In the genomic region with DNA sequence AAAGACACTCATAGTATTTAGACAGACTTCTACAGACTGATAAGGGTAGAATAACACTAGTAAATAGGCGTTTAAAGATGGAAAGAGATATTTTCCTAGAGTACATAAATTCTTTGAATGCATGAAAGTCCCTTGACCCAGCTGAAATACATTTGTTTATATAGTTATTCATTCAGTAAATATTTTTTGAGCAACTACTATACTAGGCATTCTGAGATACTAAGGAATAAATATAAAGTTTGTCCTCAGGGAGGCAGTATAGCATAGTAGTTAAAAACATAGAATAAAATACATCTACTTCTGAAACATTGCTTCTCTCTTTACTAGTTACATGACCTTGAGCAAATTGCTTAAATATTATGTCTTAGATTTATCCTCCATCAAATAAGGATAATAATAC, we compare ENCODE assay signal across 9 cellular contexts. TPM values are rescaled to one million over a fixed set of nuclear protein-coding genes. Genes with fewer than 3 reads are reported as not detected.
DNase-seq lines count a peak whose midpoint lies in the region; ATAC-seq, FAIRE-seq and TF ChIP-seq lines count a peak whose summit lies in the region.
"Had no signal": no experiment of that assay in that cellular context is flagged by ENCODE, and none has a peak within 500 bp of the region (broad histone marks: within the 10 kb centered on the region; RNA-seq: fewer than 3 reads in every experiment).

No MANE protein-coding gene starts in this region.

- no peaks in the 10 kb centered on the region for H3K36me3 Mint-ChIP-seq in activated naive CD4-positive, alpha-beta T cell treated with anti-CD3 and anti-CD28 coated beads, Interleukin-2, amount 50 U/mL, for 72 hours

- TF ChIP-seq CTCF in GM12873 (IDR thresholded peaks at IDR 0.05; ENCODE audit: insufficient read depth, low read depth, low read length, missing control alignments) = peak; percentile 20
- peak; percentile 36; the same call in 1 of the 2 replicates for TF ChIP-seq CTCF in KMS-11 (conservative IDR thresholded peaks at IDR 0.05; ENCODE audit: low read depth, low read length)
- TF ChIP-seq CTCF in bronchial epithelial cell (IDR thresholded peaks at IDR 0.05; ENCODE audit: insufficient read depth, low read length, severe bottlenecking) = no peak
- TF ChIP-seq CTCF in prostate gland (IDR thresholded peaks at IDR 0.05) = peak in 2 of 4 experiments; percentile 21 to 33

- no peak overlapping the region for H2AK5ac ChIP-seq in trophoblast cell (ENCODE audit: low read length)

- no peak for ATAC-seq in activated naive CD4-positive, alpha-beta T cell treated with anti-CD3 and anti-CD28 coated beads, Interleukin-2, amount 50 U/mL, for 72 hours

- H3K9me3 Mint-ChIP-seq in activated naive CD4-positive, alpha-beta T cell treated with anti-CD3 and anti-CD28 coated beads, Interleukin-2, amount 50 U/mL, for 72 hours = no peaks in the 10 kb centered on the region
- H3K9me3 Mint-ChIP-seq: stimulated activated naive CD8-positive, alpha-beta T cell treated with anti-CD3 and anti-CD28 coated beads, Interleukin-15, Interleukin-2, amounts not matched to agents 100 ng/mL and 50 ng/mL, for 24 hours had no signal

- no peak for FAIRE-seq in bronchial epithelial cell (lab: Jason Lieb, UNC)

- no peaks in the 10 kb centered on the region for H4K20me1 ChIP-seq in KMS-11 (ENCODE audit: insufficient read depth)

- no peak overlapping the region for H2BK12ac ChIP-seq in trophoblast cell (ENCODE audit: low read length)

- no peak overlapping the region for H4K12ac ChIP-seq in trophoblast cell (ENCODE audit: low read depth, low read length)

- no peak overlapping the region for H3K14ac ChIP-seq in trophoblast cell (ENCODE audit: low read length)

- no peak overlapping the region for H2BK120ac ChIP-seq in trophoblast cell (ENCODE audit: insufficient read depth, low read length, poor library complexity)

- no peak overlapping the region for H3K9ac ChIP-seq in KMS-11
- H3K9ac ChIP-seq in trophoblast cell (ENCODE audit: low read length) = no peak overlapping the region

- no peak overlapping the region for H4K91ac ChIP-seq in trophoblast cell (ENCODE audit: low read depth, low read length)

- intact Hi-C loops in prostate gland (cut with DNase I) = loop anchor here (10.0 kb wide), 2 partner anchors 201 to 241 kb away; no protein-coding TSS in a partner anchor

- H3K9me3 ChIP-seq in trophoblast cell (ENCODE audit: insufficient read depth, low read depth, low read length) = no peaks in the 10 kb centered on the region
- H3K9me3 ChIP-seq in prostate gland = no peaks in the 10 kb centered on the region

- H3K18ac ChIP-seq in trophoblast cell (ENCODE audit: low read length) = no peak overlapping the region

- DNase-seq in bronchial epithelial cell (ENCODE audit: low read depth) (peak; percentile 39), trophoblast cell (peak; percentile 0 to 59), prostate gland (ENCODE audit: low spot score) (no peak), NK-92 (lab: John Stamatoyannopoulos, UW; ENCODE audit: unreplicated experiment) (no peak)
- no peak for DNase-seq in activated naive CD4-positive, alpha-beta T cell treated with anti-CD3 and anti-CD28 coated beads, Interleukin-2, amount 50 U/mL, for 72 hours (ENCODE audit: low spot score in 2 of 2)
- DNase-seq in activated CD4-positive, alpha-beta T cell treated with anti-CD3 and anti-CD28 coated beads for 48 hours = no peak

- H3K79me2 ChIP-seq in KMS-11 (ENCODE audit: insufficient read depth, low read depth) (no peaks in the 10 kb centered on the region), trophoblast cell (ENCODE audit: control insufficient read depth, insufficient read depth, low read length, poor library complexity) (no peaks in the 10 kb centered on the region)

- no peak overlapping the region for H3K4ac ChIP-seq in trophoblast cell (ENCODE audit: low read depth, low read length)

- H3K4me1 ChIP-seq in KMS-11 (ENCODE audit: low read depth, poor library complexity, severe bottlenecking) = no peaks in the 10 kb centered on the region
- H3K4me1 ChIP-seq in trophoblast cell (ENCODE audit: control insufficient read depth in 1 of 2, insufficient read depth in 2 of 2, low read length in 2 of 2) = no peaks in the 10 kb centered on the region
- no peaks in the 10 kb centered on the region for H3K4me1 ChIP-seq in prostate gland (replicated peaks)

- H3K27me3 ChIP-seq in KMS-11 (ENCODE audit: insufficient read depth, low read depth) (no peaks in the 10 kb centered on the region), bronchial epithelial cell (ENCODE audit: control insufficient read depth, insufficient read depth, low read length) (no peaks in the 10 kb centered on the region), trophoblast cell (ENCODE audit: insufficient read depth, low read length) (no peaks in the 10 kb centered on the region), prostate gland (replicated peaks; ENCODE audit: insufficient read depth) (no peaks in the 10 kb centered on the region)

- no peak overlapping the region for H4K8ac ChIP-seq in trophoblast cell (ENCODE audit: low read depth, low read length)

- no peak overlapping the region for H2BK5ac ChIP-seq in trophoblast cell (ENCODE audit: low read depth, low read length, poor library complexity)

- H3K79me1 ChIP-seq in trophoblast cell (ENCODE audit: low read length) = no peaks in the 10 kb centered on the region

- H3K23ac ChIP-seq in trophoblast cell (ENCODE audit: low read length) = no peak overlapping the region

- no peak for TF ChIP-seq POLR2A in prostate gland (IDR thresholded peaks at IDR 0.05)

- H3K4me2 ChIP-seq in KMS-11 = no peak overlapping the region
- no peak overlapping the region for H3K4me2 ChIP-seq in trophoblast cell (ENCODE audit: low read length)

- H3K4me3 ChIP-seq in KMS-11 (IDR thresholded peaks at IDR 0.05; ENCODE audit: insufficient read depth, low read depth, low read length) (no peak overlapping the region), bronchial epithelial cell (ENCODE audit: low read depth, low read length) (no peak overlapping the region), trophoblast cell (ENCODE audit: low read depth, low read length) (no peak overlapping the region), prostate gland (no peak overlapping the region)

- H3K27ac ChIP-seq in KMS-11 (no peak overlapping the region), trophoblast cell (ENCODE audit: low read depth, low read length) (no peak overlapping the region), prostate gland (no peak overlapping the region)

- H2AFZ ChIP-seq in KMS-11 (ENCODE audit: low read depth) = no peak overlapping the region
- H2AFZ ChIP-seq in trophoblast cell (ENCODE audit: insufficient read depth, low read length, poor library complexity) = no peak overlapping the region

- H3K27ac Mint-ChIP-seq in activated naive CD4-positive, alpha-beta T cell treated with anti-CD3 and anti-CD28 coated beads, Interleukin-2, amount 50 U/mL, for 72 hours = no peak overlapping the region
- H3K27ac Mint-ChIP-seq: stimulated activated naive CD8-positive, alpha-beta T cell treated with anti-CD3 and anti-CD28 coated beads, Interleukin-15, Interleukin-2, amounts not matched to agents 100 ng/mL and 50 ng/mL, for 24 hours had no signal

- WGBS in trophoblast cell (ENCODE audit: extremely low coverage, insufficient coverage, insufficient read length) = no CpG with 5 or more reads among the region's 1 CpG
- WGBS in prostate gland = 12% methylated on average over 1 of the region's 1 CpG

- no peaks in the 10 kb centered on the region for H3K36me3 ChIP-seq in KMS-11 (ENCODE audit: insufficient read depth)
- no peaks in the 10 kb centered on the region for H3K36me3 ChIP-seq in bronchial epithelial cell (ENCODE audit: control insufficient read depth, insufficient read depth, low read length)
- no peaks in the 10 kb centered on the region for H3K36me3 ChIP-seq in trophoblast cell (ENCODE audit: control insufficient read depth in 1 of 2, insufficient read depth in 2 of 2, low read length in 2 of 2)
- H3K36me3 ChIP-seq in prostate gland = no peaks in the 10 kb centered on the region

RNA-seq across cellular contexts. Expression of gene HMGN5, which starts 27.4 kb away (rescaled TPM):
- total RNA-seq in bronchial epithelial cell (0.38 and 0.53 TPM in 2 replicates), prostate gland (10 to 100 TPM in 1 of 2 donors, 1 to 10 TPM in 1; 5.6 to 63.5 TPM)
- polyA plus RNA-seq in trophoblast cell (2013) = 6.1 and 6.3 TPM in 2 replicates
- 1 to 10 TPM; 5.8 to 7.5 TPM for total RNA-seq in activated naive CD4-positive, alpha-beta T cell treated with anti-CD3 and anti-CD28 coated beads, Interleukin-2, amount 50 U/mL, for 72 hours

RNA-seq across cellular contexts. Expression of gene SH3BGRL, which starts 27.6 kb away (rescaled TPM):
- total RNA-seq in bronchial epithelial cell (7.9 and 17.2 TPM in 2 replicates), prostate gland (100 to 1,000 TPM; 108 to 181 TPM)
- polyA plus RNA-seq in trophoblast cell (2013) = 40.7 and 41.1 TPM in 2 replicates
- 10 to 100 TPM; 48.8 to 57.2 TPM for total RNA-seq in activated naive CD4-positive, alpha-beta T cell treated with anti-CD3 and anti-CD28 coated beads, Interleukin-2, amount 50 U/mL, for 72 hours

Comparison
In these comparisons a context has a peak if more than half of its experiments do, and no peak if none do; other contexts are left out.
1. DNase-seq: peak in bronchial epithelial cell (single experiment) and trophoblast cell (2 of 2); none in prostate gland (single experiment), activated naive CD4-positive, alpha-beta T cell treated with anti-CD3 and anti-CD28 coated beads, Interleukin-2, amount 50 U/mL, for 72 hours (0 of 2), activated CD4-positive, alpha-beta T cell treated with anti-CD3 and anti-CD28 coated beads for 48 hours (single experiment) and NK-92 (single experiment).